Comparison of ENCODE assay signal across 1 cellular context in the genomic region with DNA sequence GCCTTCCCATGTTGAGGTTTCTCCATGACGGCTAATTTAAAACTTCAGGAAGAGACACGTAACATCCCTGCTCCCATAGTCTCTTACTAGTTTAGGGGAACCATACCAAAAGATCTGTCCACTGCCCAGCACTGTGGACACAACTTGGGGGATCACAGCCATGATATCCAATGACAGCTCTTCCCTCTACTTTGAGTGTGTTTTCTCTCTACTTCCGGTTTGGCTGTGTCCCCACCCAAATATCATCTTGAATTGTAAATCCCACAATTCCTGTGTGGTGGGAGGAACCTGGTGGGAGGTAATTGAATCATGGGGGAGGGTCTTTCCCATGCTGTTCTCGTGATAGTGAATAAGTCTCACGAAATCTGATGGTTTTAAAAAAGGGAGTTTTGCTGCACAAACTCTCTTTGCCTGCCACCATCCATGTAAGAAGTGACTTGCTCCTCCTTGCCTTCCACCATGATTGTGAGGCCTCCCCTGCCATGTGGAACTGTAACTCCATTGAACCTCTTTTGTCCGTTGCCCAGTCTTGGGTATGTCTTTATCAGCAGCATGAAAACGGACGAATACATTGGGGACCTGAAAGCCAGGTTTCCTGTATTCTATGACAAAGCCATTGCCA.
TF ChIP-seq lines count a peak whose summit lies in the region.

No MANE protein-coding gene starts in this region.

TF ChIP-seq in SK-N-SH treated with all-trans-retinoic acid at 6 μM for 48 hours, 23 proteins besides CTCF, POLR2A, EP300 and RAD21 (continued from another document):
- TF ChIP-seq, protein P1, sequence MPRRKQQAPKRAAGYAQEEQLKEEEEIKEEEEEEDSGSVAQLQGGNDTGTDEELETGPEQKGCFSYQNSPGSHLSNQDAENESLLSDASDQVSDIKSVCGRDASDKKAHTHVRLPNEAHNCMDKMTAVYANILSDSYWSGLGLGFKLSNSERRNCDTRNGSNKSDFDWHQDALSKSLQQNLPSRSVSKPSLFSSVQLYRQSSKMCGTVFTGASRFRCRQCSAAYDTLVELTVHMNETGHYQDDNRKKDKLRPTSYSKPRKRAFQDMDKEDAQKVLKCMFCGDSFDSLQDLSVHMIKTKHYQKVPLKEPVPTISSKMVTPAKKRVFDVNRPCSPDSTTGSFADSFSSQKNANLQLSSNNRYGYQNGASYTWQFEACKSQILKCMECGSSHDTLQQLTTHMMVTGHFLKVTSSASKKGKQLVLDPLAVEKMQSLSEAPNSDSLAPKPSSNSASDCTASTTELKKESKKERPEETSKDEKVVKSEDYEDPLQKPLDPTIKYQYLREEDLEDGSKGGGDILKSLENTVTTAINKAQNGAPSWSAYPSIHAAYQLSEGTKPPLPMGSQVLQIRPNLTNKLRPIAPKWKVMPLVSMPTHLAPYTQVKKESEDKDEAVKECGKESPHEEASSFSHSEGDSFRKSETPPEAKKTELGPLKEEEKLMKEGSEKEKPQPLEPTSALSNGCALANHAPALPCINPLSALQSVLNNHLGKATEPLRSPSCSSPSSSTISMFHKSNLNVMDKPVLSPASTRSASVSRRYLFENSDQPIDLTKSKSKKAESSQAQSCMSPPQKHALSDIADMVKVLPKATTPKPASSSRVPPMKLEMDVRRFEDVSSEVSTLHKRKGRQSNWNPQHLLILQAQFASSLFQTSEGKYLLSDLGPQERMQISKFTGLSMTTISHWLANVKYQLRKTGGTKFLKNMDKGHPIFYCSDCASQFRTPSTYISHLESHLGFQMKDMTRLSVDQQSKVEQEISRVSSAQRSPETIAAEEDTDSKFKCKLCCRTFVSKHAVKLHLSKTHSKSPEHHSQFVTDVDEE (CRISPR knock-in tag; IDR thresholded peaks at IDR 0.05): no peak
